9 cellular contexts compared by ENCODE assay signal in the genomic region with DNA sequence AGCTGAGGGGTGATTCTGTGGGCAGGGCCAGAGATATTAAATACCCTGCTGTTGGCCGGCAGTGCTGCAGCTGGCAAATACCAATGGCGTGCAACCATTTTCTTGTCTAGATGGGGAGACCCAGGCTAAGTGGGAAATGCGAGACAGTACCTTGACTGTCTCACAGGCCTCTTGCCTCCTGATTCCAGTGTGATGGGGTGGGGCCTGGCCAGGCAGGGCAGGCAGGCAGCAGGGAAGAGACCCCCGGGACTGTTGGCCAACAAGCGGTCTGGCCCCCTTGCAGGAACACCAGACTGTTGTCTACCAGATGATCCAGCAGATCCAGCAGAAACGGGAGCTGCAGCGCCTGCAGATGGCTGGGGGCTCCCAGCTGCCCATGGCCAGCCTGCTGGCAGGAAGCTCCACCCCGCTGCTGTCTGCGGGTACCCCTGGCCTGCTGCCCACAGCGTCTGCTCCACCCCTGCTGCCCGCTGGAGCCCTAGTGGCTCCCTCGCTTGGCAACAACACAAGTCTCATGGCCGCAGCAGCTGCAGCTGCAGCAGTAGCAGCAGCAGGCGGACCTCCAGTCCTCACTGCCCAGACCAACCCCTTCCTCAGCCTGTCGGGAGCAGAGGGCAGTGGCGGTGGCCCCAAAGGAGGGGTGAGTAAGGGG. TPM values are rescaled to one million over a fixed set of nuclear protein-coding genes. Genes with fewer than 3 reads are reported as not detected.
DNase-seq lines count a peak whose midpoint lies in the region; ATAC-seq and TF ChIP-seq lines count a peak whose summit lies in the region.
"Had no signal": no experiment of that assay in that cellular context is flagged by ENCODE, and none has a peak within 500 bp of the region (broad histone marks: within the 10 kb centered on the region; RNA-seq: fewer than 3 reads in every experiment).

No MANE protein-coding gene starts in this region.

- no peaks in the 10 kb centered on the region for H3K9me2 ChIP-seq in MM.1S (replicated peaks; ENCODE audit: insufficient read depth, low read length)

- H3K9me3 ChIP-seq in MM.1S (replicated peaks; ENCODE audit: insufficient read depth, low read length), result no peaks in the 10 kb centered on the region

- no peaks in the 10 kb centered on the region for H3K27me3 ChIP-seq in MM.1S (replicated peaks; ENCODE audit: insufficient read depth, low read length)

- H3K36me3 Mint-ChIP-seq in central memory CD8-positive, alpha-beta T cell (ENCODE audit: insufficient read depth), result peaks cover 37% of the 10 kb centered on the region

- H3K9ac ChIP-seq in MM.1S (ENCODE audit: low read length), result no peak overlapping the region

- H3K4me3 ChIP-seq in MM.1S (ENCODE audit: low read length), result no peak overlapping the region

- no peak overlapping the region for H3K27ac ChIP-seq in MM.1S (ENCODE audit: low read length)
- H3K27ac ChIP-seq: HL-60 had no signal

- H3K4me1 Mint-ChIP-seq in central memory CD8-positive, alpha-beta T cell, result peaks cover 53% of the 10 kb centered on the region

- no peak overlapping the region for H2AFZ ChIP-seq in MM.1S (ENCODE audit: low read length)

- H3K9me3 Mint-ChIP-seq in central memory CD8-positive, alpha-beta T cell, result peaks cover 5% of the 10 kb centered on the region

- no peaks in the 10 kb centered on the region for H3K36me3 ChIP-seq in MM.1S (replicated peaks; ENCODE audit: insufficient read depth, low read length)

- H3F3A ChIP-seq in MM.1S (ENCODE audit: insufficient read depth, low read length), result peaks cover 15% of the 10 kb centered on the region

- H3K79me2 ChIP-seq in MM.1S (ENCODE audit: low read length), result no peaks in the 10 kb centered on the region

- no peak for TF ChIP-seq CTCF in MM.1S (IDR thresholded peaks at IDR 0.05; ENCODE audit: low read length)

- H4K20me1 ChIP-seq in MM.1S (ENCODE audit: insufficient read depth, low read length), result no peaks in the 10 kb centered on the region

- peak overlapping the region; percentile 34 for H3K4me3 Mint-ChIP-seq in central memory CD8-positive, alpha-beta T cell

- H3K4me2 ChIP-seq in MM.1S (ENCODE audit: low read depth, low read length), result no peak overlapping the region

- H3K27me3 Mint-ChIP-seq in central memory CD8-positive, alpha-beta T cell, result no peaks in the 10 kb centered on the region

- DNase-seq in DMS79 treated with DMSO at 0.1 percent for 48 hours (lab: John Stamatoyannopoulos, UW) (peak; percentile 75), NCI-H2196 treated with DMSO at 0.1 percent for 48 hours (lab: John Stamatoyannopoulos, UW; ENCODE audit: unreplicated experiment) (peak; percentile 54), occipital lobe (lab: John Stamatoyannopoulos, UW) (peak; percentile 72), hepatic stellate cell (ENCODE audit: low spot score) (no peak), MM.1S (no peak)
- no peak for DNase-seq in central memory CD8-positive, alpha-beta T cell (ENCODE audit: low spot score in 2 of 2)

- H3K4me1 ChIP-seq in MM.1S (ENCODE audit: low read length), result no peaks in the 10 kb centered on the region

- H3K27ac Mint-ChIP-seq in central memory CD8-positive, alpha-beta T cell (ENCODE audit: low read depth), result peak overlapping the region; percentile 93

- no peak for ATAC-seq in central memory CD8-positive, alpha-beta T cell (replicated peaks; ENCODE audit: extremely low read depth, poor library complexity, severe bottlenecking)
- ATAC-seq in GM21786 (IDR thresholded peaks at IDR 0.05; ENCODE audit: unreplicated experiment) (no peak), HG03280 (IDR thresholded peaks at IDR 0.05; ENCODE audit: unreplicated experiment) (no peak)

RNA-seq across cellular contexts. Expression of gene CISD3, which starts 5.7 kb away (rescaled TPM):
- 2.3 TPM for total RNA-seq in occipital lobe

RNA-seq across cellular contexts. Expression of gene MLLT6, which starts 19.4 kb away (rescaled TPM):
- 18.4 TPM for total RNA-seq in occipital lobe

RNA-seq across cellular contexts. Expression of gene PCGF2, which starts 23.7 kb away (rescaled TPM):
- total RNA-seq in occipital lobe, result 4.8 TPM

RNA-seq across cellular contexts. Expression of gene PSMB3, which starts 28.1 kb away (rescaled TPM):
- 138 TPM for total RNA-seq in occipital lobe

RNA-seq across cellular contexts. Expression of gene EPOP, which starts 49.7 kb away (rescaled TPM):
- total RNA-seq in occipital lobe, result 1.6 TPM

Comparison
In these comparisons a context has a peak if more than half of its experiments do, and no peak if none do; other contexts are left out.
1. DNase-seq: peak in DMS79 treated with DMSO at 0.1 percent for 48 hours (single experiment), NCI-H2196 treated with DMSO at 0.1 percent for 48 hours (single experiment) and occipital lobe (single experiment); none in central memory CD8-positive, alpha-beta T cell (0 of 2), hepatic stellate cell (single experiment) and MM.1S (single experiment).